Comparison of ENCODE assay signal across 2 cellular contexts in genomic region chr5:141638771-141639170, GRCh38.
TF ChIP-seq lines count a peak whose summit lies in the region.

No MANE protein-coding gene starts in this region.

TF ChIP-seq in SK-N-SH, 30 proteins besides CTCF, POLR2A, EP300 and RAD21 (continued from another document):
- TF ChIP-seq RXRA (IDR thresholded peaks at IDR 0.05; ENCODE audit: borderline replicate concordance, low read depth) (no peak), MAX (IDR thresholded peaks at IDR 0.05; ENCODE audit: low read depth) (no peak), MXI1 (IDR thresholded peaks at IDR 0.05; ENCODE audit: low read depth, low read length) (no peak), FOXM1 (IDR thresholded peaks at IDR 0.05; ENCODE audit: low read depth) (no peak)
TF ChIP-seq in SK-N-SH: peak in this region for 0.

TF ChIP-seq in SK-N-SH treated with all-trans-retinoic acid at 6 μM for 48 hours, 23 proteins besides CTCF, POLR2A, EP300 and RAD21 (continued from another document):
- TF ChIP-seq TSHZ2 (CRISPR knock-in tag; IDR thresholded peaks at IDR 0.05) (no peak), OSR1 (CRISPR knock-in tag; IDR thresholded peaks at IDR 0.05) (no peak), PATZ1 (CRISPR knock-in tag; IDR thresholded peaks at IDR 0.05; ENCODE audit: borderline replicate concordance) (no peak), CSRNP3 (CRISPR knock-in tag; IDR thresholded peaks at IDR 0.05) (no peak), ZNF8 (CRISPR knock-in tag; IDR thresholded peaks at IDR 0.05) (no peak), CSDC2 (CRISPR knock-in tag; IDR thresholded peaks at IDR 0.05) (no peak), ISL1 (CRISPR knock-in tag; IDR thresholded peaks at IDR 0.05) (no peak), BACH2 (CRISPR knock-in tag; IDR thresholded peaks at IDR 0.05; ENCODE audit: borderline replicate concordance) (no peak), ZC3H10 (CRISPR knock-in tag; IDR thresholded peaks at IDR 0.05) (no peak), RARB (CRISPR knock-in tag; IDR thresholded peaks at IDR 0.05) (no peak), SNAI2 (CRISPR knock-in tag; IDR thresholded peaks at IDR 0.05) (no peak), PPARA (CRISPR knock-in tag; IDR thresholded peaks at IDR 0.05; ENCODE audit: borderline replicate concordance) (no peak), ZNF70 (CRISPR knock-in tag; IDR thresholded peaks at IDR 0.05) (no peak), ZNF565 (CRISPR knock-in tag; conservative IDR thresholded peaks at IDR 0.05; ENCODE audit: low read depth) (no peak), ZFP3 (CRISPR knock-in tag; IDR thresholded peaks at IDR 0.05) (no peak), POU6F1 (CRISPR knock-in tag; IDR thresholded peaks at IDR 0.05; ENCODE audit: borderline replicate concordance, low read depth) (no peak), ESRRG (CRISPR knock-in tag; IDR thresholded peaks at IDR 0.05) (no peak), GLIS3 (CRISPR knock-in tag; IDR thresholded peaks at IDR 0.05) (no peak), CREB5 (CRISPR knock-in tag; IDR thresholded peaks at IDR 0.05; ENCODE audit: low read depth) (no peak)
TF ChIP-seq in SK-N-SH treated with all-trans-retinoic acid at 6 μM for 48 hours: peak in this region for 0.
